ENCODE assay signal across 8 cellular contexts in the genomic region with DNA sequence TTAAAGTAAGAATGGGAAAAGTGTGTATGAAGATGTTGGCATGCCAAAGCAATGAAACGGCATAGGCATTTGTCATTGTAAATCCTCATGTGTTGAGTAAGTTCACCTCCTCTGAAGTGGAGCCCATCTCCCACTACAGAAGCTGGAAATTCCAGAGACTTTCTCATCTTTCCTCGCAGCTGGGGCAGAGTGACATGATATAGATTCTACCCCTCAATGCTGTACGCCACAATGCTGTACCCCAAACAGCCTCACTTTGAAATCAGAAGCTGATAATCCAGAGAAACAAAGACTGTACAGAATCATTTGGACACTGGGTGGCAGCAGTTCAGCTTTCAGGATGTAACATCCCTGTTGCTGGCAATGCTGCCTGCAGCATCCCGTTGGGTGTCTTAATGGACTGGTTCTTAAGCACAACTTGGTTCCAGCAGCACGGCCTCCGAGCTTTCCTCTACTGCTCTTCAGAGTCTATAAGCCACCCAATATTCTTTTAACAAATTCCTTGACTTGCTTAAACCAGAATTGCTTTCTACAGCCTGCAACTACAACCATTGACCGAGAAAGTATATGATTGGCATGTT. TPM values are rescaled to one million over a fixed set of nuclear protein-coding genes. Genes with fewer than 3 reads are reported as not detected.
A peak's percentile ranks its signal among the peaks of the same experiment; 100 is the strongest.
DNase-seq lines count a peak whose midpoint lies in the region; ATAC-seq and TF ChIP-seq lines count a peak whose summit lies in the region.

No MANE protein-coding gene starts in this region.

- DNase-seq in AG20443 (ENCODE audit: low spot score) (peak; percentile 89), NCI-H2196 (lab: John Stamatoyannopoulos, UW; ENCODE audit: unreplicated experiment) (peak; percentile 68), WTC11 (ENCODE audit: low spot score) (peak; percentile 60), left lobe of liver (ENCODE audit: low spot score) (peak; percentile 65)
- peak; percentile 56 for DNase-seq in central memory CD4-positive, alpha-beta T cell
- DNase-seq in stimulated activated CD4-positive, alpha-beta T cell treated with anti-CD3 and anti-CD28 coated beads, TNF-alpha, amount 100 ng/mL, for 4 hours (ENCODE audit: low read depth in 3 of 3), result peak in 2 of 3 experiments; percentile 29 to 31

- no peak overlapping the region for H3K27ac Mint-ChIP-seq in WTC11

- H3K27me3 Mint-ChIP-seq in WTC11 (ENCODE audit: low read depth), result no peaks in the 10 kb centered on the region

- TF ChIP-seq CTCF in WTC11 (IDR thresholded peaks at IDR 0.05), result peak; percentile 22; the same call in 1 of the 2 replicates

- no peak overlapping the region for H3K4me3 Mint-ChIP-seq in WTC11

- H3K9me3 Mint-ChIP-seq in WTC11, result no peaks in the 10 kb centered on the region

- ATAC-seq in GM18873 (IDR thresholded peaks at IDR 0.05; ENCODE audit: low FRiP score, unreplicated experiment) (peak; percentile 63), HG03135 (IDR thresholded peaks at IDR 0.05; ENCODE audit: unreplicated experiment) (peak; percentile 73), WTC11 (peak; percentile 86), left lobe of liver (peak; percentile 98)

- H3K4me1 Mint-ChIP-seq in WTC11, result peaks cover 25% of the 10 kb centered on the region

- H3K36me3 Mint-ChIP-seq in WTC11, result peaks cover 3% of the 10 kb centered on the region; the same call in 1 of the 2 replicates

- CTCF ChIA-PET in WTC11 (lab: Charles Lee), result interaction anchor here (0.6 to 3.1 kb wide), 16 partner anchors 18 to 409 kb away, joined by 3 to 25 read pairs (median 4); a partner anchor contains a TSS

- POLR2A ChIA-PET in WTC11 (lab: Charles Lee), result interaction anchor here (0.5 kb wide), 1 partner anchor 36 kb away, joined by 5 read pairs; no protein-coding TSS in a partner anchor

TF ChIP-seq in WTC11, 78 proteins besides CTCF, POLR2A, EP300 and RAD21:
- TF ChIP-seq, protein P1, sequence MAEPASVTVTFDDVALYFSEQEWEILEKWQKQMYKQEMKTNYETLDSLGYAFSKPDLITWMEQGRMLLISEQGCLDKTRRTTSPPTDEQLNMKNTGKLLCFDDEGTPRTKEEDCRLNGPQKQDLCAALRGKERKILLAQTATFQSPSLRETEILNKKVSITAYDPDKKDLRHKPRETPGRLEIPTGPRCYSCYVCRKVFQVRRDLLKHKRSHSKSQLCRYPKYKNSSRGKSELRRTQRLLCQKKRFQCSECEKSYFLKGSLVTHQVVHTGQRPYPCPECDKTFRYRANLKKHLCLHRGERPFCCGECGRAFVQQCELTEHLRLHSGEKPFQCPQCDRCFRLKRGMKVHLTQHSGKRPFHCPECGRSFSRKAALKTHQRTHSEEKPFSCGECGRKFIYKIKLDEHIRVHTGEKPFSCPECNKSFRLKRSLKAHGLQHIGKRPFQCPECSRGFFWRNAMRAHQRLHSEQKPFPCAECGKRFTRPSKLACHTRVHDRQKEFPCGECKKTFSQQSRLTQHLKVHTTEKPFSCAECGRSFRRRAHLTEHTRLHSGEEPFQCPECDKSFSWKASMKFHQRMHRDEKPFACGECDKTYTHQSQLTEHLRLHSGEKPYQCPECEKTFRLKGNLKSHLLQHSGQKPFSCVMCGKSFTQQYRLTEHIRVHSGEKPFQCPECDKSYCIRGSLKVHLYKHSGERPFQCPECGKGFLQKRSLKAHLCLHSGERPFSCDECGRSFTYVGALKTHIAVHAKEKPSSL (CRISPR knock-in tag; conservative IDR thresholded peaks at IDR 0.05), result no peak
- TF ChIP-seq, protein P2, sequence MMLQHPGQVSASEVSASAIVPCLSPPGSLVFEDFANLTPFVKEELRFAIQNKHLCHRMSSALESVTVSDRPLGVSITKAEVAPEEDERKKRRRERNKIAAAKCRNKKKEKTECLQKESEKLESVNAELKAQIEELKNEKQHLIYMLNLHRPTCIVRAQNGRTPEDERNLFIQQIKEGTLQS (CRISPR knock-in tag; conservative IDR thresholded peaks at IDR 0.05), result no peak
- TF ChIP-seq JUN (CRISPR knock-in tag; IDR thresholded peaks at IDR 0.05), result no peak
- TF ChIP-seq, protein P3, sequence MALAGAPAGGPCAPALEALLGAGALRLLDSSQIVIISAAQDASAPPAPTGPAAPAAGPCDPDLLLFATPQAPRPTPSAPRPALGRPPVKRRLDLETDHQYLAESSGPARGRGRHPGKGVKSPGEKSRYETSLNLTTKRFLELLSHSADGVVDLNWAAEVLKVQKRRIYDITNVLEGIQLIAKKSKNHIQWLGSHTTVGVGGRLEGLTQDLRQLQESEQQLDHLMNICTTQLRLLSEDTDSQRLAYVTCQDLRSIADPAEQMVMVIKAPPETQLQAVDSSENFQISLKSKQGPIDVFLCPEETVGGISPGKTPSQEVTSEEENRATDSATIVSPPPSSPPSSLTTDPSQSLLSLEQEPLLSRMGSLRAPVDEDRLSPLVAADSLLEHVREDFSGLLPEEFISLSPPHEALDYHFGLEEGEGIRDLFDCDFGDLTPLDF (CRISPR knock-in tag; IDR thresholded peaks at IDR 0.05), result no peak

RNA-seq across cellular contexts. Expression of a gene that starts 18.8 kb away (rescaled TPM):
- total RNA-seq in WTC11 (2021) (5.8 to 9.3 TPM (median 7.1 TPM) in 3 replicates), left lobe of liver (0.93 TPM)

RNA-seq across cellular contexts. Expression of a gene that starts 35.8 kb away (rescaled TPM):
- 16.3 to 18.7 TPM (median 17.2 TPM) in 3 replicates for total RNA-seq in WTC11 (2021)
- total RNA-seq in left lobe of liver, result 0.53 TPM

Comparison
In these comparisons a context has a peak if more than half of its experiments do, and no peak if none do; other contexts are left out.
1. Peak in every context shown above with its lines: DNase-seq and ATAC-seq.
2. DNase-seq: peak in every context shown above with its lines; median percentile 89 in AG20443; 68 in NCI-H2196; 65 in left lobe of liver; 60 in WTC11; 56 in central memory CD4-positive, alpha-beta T cell; 30 in stimulated activated CD4-positive, alpha-beta T cell treated with anti-CD3 and anti-CD28 coated beads, TNF-alpha, amount 100 ng/mL, for 4 hours.
3. RNA of a gene that starts 35.8 kb away (total RNA-seq): 16.3 to 18.7 TPM in WTC11; 0.53 TPM in left lobe of liver (single experiment); every median in the first group is over 10 times any median in the second.